In the genomic region with DNA sequence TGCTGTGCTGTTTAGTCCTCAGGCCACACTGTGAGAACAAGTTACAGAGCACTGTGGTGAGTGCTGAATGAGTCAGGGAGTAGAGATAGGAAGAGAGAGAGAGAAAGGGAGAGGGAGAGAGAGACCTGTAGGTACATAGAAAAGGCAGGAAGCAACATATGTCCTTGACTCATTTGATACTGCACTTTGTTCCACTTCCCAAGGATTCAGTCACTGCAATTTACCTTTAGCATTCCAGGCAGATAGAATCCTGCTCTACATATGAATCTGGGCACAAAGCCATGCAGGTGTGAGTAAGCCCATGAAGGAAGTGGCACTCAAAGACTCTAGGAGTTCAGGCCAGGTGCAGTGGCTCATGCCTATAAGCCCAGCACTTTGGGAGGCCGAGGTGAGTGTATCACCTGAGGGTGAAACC, we compare ENCODE assay signal across 9 cellular contexts. TPM values are rescaled to one million over a fixed set of nuclear protein-coding genes. Genes with fewer than 3 reads are reported as not detected.
DNase-seq lines count a peak whose midpoint lies in the region; ATAC-seq lines count a peak whose summit lies in the region.
"Had no signal": no experiment of that assay in that cellular context is flagged by ENCODE, and none has a peak within 500 bp of the region (broad histone marks: within the 10 kb centered on the region; RNA-seq: fewer than 3 reads in every experiment).

No MANE protein-coding gene starts in this region.

- H3K27me3 Mint-ChIP-seq in activated CD4-positive, alpha-beta T cell treated with anti-CD3 and anti-CD28 coated beads, Interleukin-2, amount 10 ng/mL, durations not matched to agents 24 days and 14 days, result no peaks in the 10 kb centered on the region
- H3K27me3 Mint-ChIP-seq in dendritic cell treated with granulocyte-macrophage colony-stimulating factor and Interleukin-4, amounts not matched to agents 40 ng/mL and 50 ng/mL, for 4 days, result no peaks in the 10 kb centered on the region
- no peaks in the 10 kb centered on the region for H3K27me3 Mint-ChIP-seq in stimulated activated memory B cell treated with anti-CD40 and anti-IgM and Interleukin-4, amounts not matched to agents 10 μg/mL and 1 μg/mL and 100 μg/mL, for 72 hours

- intact Hi-C loops in activated CD4-positive, alpha-beta T cell treated with anti-CD3 and anti-CD28 coated beads, Interleukin-2, amount 10 ng/mL, durations not matched to agents 24 days and 14 days (cut with micrococcal nuclease), result loop anchor here (1.0 to 5.0 kb wide), 6 partner anchors 32 to 282 kb away; a partner anchor contains a TSS
- intact Hi-C loops in dendritic cell treated with granulocyte-macrophage colony-stimulating factor and Interleukin-4, amounts not matched to agents 40 ng/mL and 50 ng/mL, for 4 days (cut with micrococcal nuclease), result loop anchor here (2.0 to 10.0 kb wide), 4 partner anchors 39 to 731 kb away; a partner anchor contains a TSS

- no peak for DNase-seq in activated CD4-positive, alpha-beta T cell treated with anti-CD3 and anti-CD28 coated beads, Interleukin-2, amount 10 ng/mL, durations not matched to agents 24 days and 14 days
- no peak for DNase-seq in activated CD4-positive, alpha-beta T cell treated with anti-CD3 and anti-CD28 coated beads, Interleukin-2, amount 50 U/mL, for 4 hours
- DNase-seq in NCI-H69 (lab: John Stamatoyannopoulos, UW) (peak; percentile 53), NOMO-1 treated with DMSO at 0.1 percent for 48 hours (lab: John Stamatoyannopoulos, UW; ENCODE audit: unreplicated experiment) (no peak), dermis blood vessel endothelial cell (no peak)
- DNase-seq: NCI-H526 treated with DMSO at 0.1 percent for 48 hours had no signal

- peak overlapping the region; percentile 97 for H3K27ac Mint-ChIP-seq in activated CD4-positive, alpha-beta T cell treated with anti-CD3 and anti-CD28 coated beads, Interleukin-2, amount 10 ng/mL, durations not matched to agents 24 days and 14 days
- H3K27ac Mint-ChIP-seq in dendritic cell treated with granulocyte-macrophage colony-stimulating factor and Interleukin-4, amounts not matched to agents 40 ng/mL and 50 ng/mL, for 4 days, result peak overlapping the region; percentile 76
- H3K27ac Mint-ChIP-seq in stimulated activated memory B cell treated with anti-CD40 and anti-IgM and Interleukin-4, amounts not matched to agents 10 μg/mL and 1 μg/mL and 100 μg/mL, for 72 hours, result peak overlapping the region; percentile 87

- ATAC-seq in stimulated activated memory B cell treated with anti-CD40 and anti-IgM and Interleukin-4, amounts not matched to agents 10 μg/mL and 1 μg/mL and 100 μg/mL, for 72 hours, result no peak
- ATAC-seq in GM19397 (IDR thresholded peaks at IDR 0.05; ENCODE audit: unreplicated experiment), result no peak

- H3K4me3 Mint-ChIP-seq in activated CD4-positive, alpha-beta T cell treated with anti-CD3 and anti-CD28 coated beads, Interleukin-2, amount 10 ng/mL, durations not matched to agents 24 days and 14 days, result peak overlapping the region; percentile 95
- H3K4me3 Mint-ChIP-seq in dendritic cell treated with granulocyte-macrophage colony-stimulating factor and Interleukin-4, amounts not matched to agents 40 ng/mL and 50 ng/mL, for 4 days, result peak overlapping the region; percentile 0
- peak overlapping the region; percentile 35 for H3K4me3 Mint-ChIP-seq in stimulated activated memory B cell treated with anti-CD40 and anti-IgM and Interleukin-4, amounts not matched to agents 10 μg/mL and 1 μg/mL and 100 μg/mL, for 72 hours

- peaks cover 62% of the 10 kb centered on the region for H3K4me1 Mint-ChIP-seq in activated CD4-positive, alpha-beta T cell treated with anti-CD3 and anti-CD28 coated beads, Interleukin-2, amount 10 ng/mL, durations not matched to agents 24 days and 14 days
- H3K4me1 Mint-ChIP-seq in dendritic cell treated with granulocyte-macrophage colony-stimulating factor and Interleukin-4, amounts not matched to agents 40 ng/mL and 50 ng/mL, for 4 days (ENCODE audit: low read depth), result peaks cover 57% of the 10 kb centered on the region
- peaks cover 66% of the 10 kb centered on the region for H3K4me1 Mint-ChIP-seq in stimulated activated memory B cell treated with anti-CD40 and anti-IgM and Interleukin-4, amounts not matched to agents 10 μg/mL and 1 μg/mL and 100 μg/mL, for 72 hours

- no peaks in the 10 kb centered on the region for H3K9me3 Mint-ChIP-seq in activated CD4-positive, alpha-beta T cell treated with anti-CD3 and anti-CD28 coated beads, Interleukin-2, amount 10 ng/mL, durations not matched to agents 24 days and 14 days
- H3K9me3 Mint-ChIP-seq in dendritic cell treated with granulocyte-macrophage colony-stimulating factor and Interleukin-4, amounts not matched to agents 40 ng/mL and 50 ng/mL, for 4 days, result no peaks in the 10 kb centered on the region
- peaks cover 3% of the 10 kb centered on the region for H3K9me3 Mint-ChIP-seq in stimulated activated memory B cell treated with anti-CD40 and anti-IgM and Interleukin-4, amounts not matched to agents 10 μg/mL and 1 μg/mL and 100 μg/mL, for 72 hours

- peaks cover 11% of the 10 kb centered on the region for H3K36me3 Mint-ChIP-seq in activated CD4-positive, alpha-beta T cell treated with anti-CD3 and anti-CD28 coated beads, Interleukin-2, amount 10 ng/mL, durations not matched to agents 24 days and 14 days (ENCODE audit: low read depth)
- H3K36me3 Mint-ChIP-seq in dendritic cell treated with granulocyte-macrophage colony-stimulating factor and Interleukin-4, amounts not matched to agents 40 ng/mL and 50 ng/mL, for 4 days (ENCODE audit: low read depth), result peaks cover 18% of the 10 kb centered on the region
- H3K36me3 Mint-ChIP-seq in stimulated activated memory B cell treated with anti-CD40 and anti-IgM and Interleukin-4, amounts not matched to agents 10 μg/mL and 1 μg/mL and 100 μg/mL, for 72 hours, result peaks cover 19% of the 10 kb centered on the region

RNA-seq across cellular contexts. Expression of a gene that starts 1.0 kb away (rescaled TPM):
- 28.4 and 29.5 TPM in 2 replicates for total RNA-seq in activated CD4-positive, alpha-beta T cell treated with anti-CD3 and anti-CD28 coated beads, Interleukin-2, amount 10 ng/mL, durations not matched to agents 24 days and 14 days
- total RNA-seq in dermis blood vessel endothelial cell, result not detected in 2 replicates

Comparison
In these comparisons a context has a peak if more than half of its experiments do, and no peak if none do; other contexts are left out.
1. H3K4me3 Mint-ChIP-seq: peak in every context shown above with its lines; median percentile 95 in activated CD4-positive, alpha-beta T cell treated with anti-CD3 and anti-CD28 coated beads, Interleukin-2, amount 10 ng/mL, durations not matched to agents 24 days and 14 days; 35 in stimulated activated memory B cell treated with anti-CD40 and anti-IgM and Interleukin-4, amounts not matched to agents 10 μg/mL and 1 μg/mL and 100 μg/mL, for 72 hours; 0 in dendritic cell treated with granulocyte-macrophage colony-stimulating factor and Interleukin-4, amounts not matched to agents 40 ng/mL and 50 ng/mL, for 4 days.
2. RNA of a gene that starts 1.0 kb away (total RNA-seq): 28.4 to 29.5 TPM in activated CD4-positive, alpha-beta T cell treated with anti-CD3 and anti-CD28 coated beads, Interleukin-2, amount 10 ng/mL, durations not matched to agents 24 days and 14 days; not detected in dermis blood vessel endothelial cell; every median in the first group is over 10 times any median in the second.
3. Peak in every context shown above with its lines, with median percentiles within 50 percentile points of each other: H3K27ac Mint-ChIP-seq.